Comparison of ENCODE assay signal across 19 cellular contexts in genomic region chr9:129359871-129360536, GRCh38.
DNase-seq lines count a peak whose midpoint lies in the region; ATAC-seq and TF ChIP-seq lines count a peak whose summit lies in the region.
"Had no signal": no experiment of that assay in that cellular context is flagged by ENCODE, and none has a peak within 500 bp of the region (broad histone marks: within the 10 kb centered on the region; RNA-seq: fewer than 3 reads in every experiment).

No MANE protein-coding gene starts in this region.

- no peak overlapping the region for H3K27ac Mint-ChIP-seq in activated naive CD4-positive, alpha-beta T cell treated with anti-CD3 and anti-CD28 coated beads for 36 hours

- no TSS peak for BruUV-seq in Panc1 (replicated peaks; lab: Mats Ljungman, UMichigan)

- H3K4me3 ChIP-seq in H7 (ENCODE audit: insufficient read depth, low read depth, low read length), result no peak overlapping the region
- no peak overlapping the region for H3K4me3 ChIP-seq in Panc1 (ENCODE audit: low read depth in 2 of 2, low read length in 2 of 2)
- no peak overlapping the region for H3K4me3 ChIP-seq in mesenchymal stem cell (ENCODE audit: insufficient read depth in 1 of 2, low read depth in 1 of 2, low read length in 2 of 2)
- H3K4me3 ChIP-seq in uterus, result no peak overlapping the region
- H3K4me3 ChIP-seq: K562 had no signal

- no peak overlapping the region for H2BK5ac ChIP-seq in mesenchymal stem cell (ENCODE audit: low read depth, low read length, poor library complexity, severe bottlenecking)

- 0 out of 2 replicates have a peak overlapping the region, but pooled peaks have one; percentile 34 for H3K27ac ChIP-seq in Panc1 (ENCODE audit: low read length)
- no peak overlapping the region for H3K27ac ChIP-seq in mesenchymal stem cell (ENCODE audit: low read length, poor library complexity, severe bottlenecking)
- no peak overlapping the region for H3K27ac ChIP-seq in uterus
- H3K27ac ChIP-seq: RWPE1 had no signal

- no peaks in the 10 kb centered on the region for H3K79me1 ChIP-seq in mesenchymal stem cell (replicated peaks; ENCODE audit: low read length, poor library complexity, severe bottlenecking)

- peak overlapping the region in 1 of 2 experiments; percentile 11 for H3K18ac ChIP-seq in mesenchymal stem cell (ENCODE audit: low read depth in 1 of 2, low read length in 2 of 2)

- POLR2A ChIA-PET in Panc1 (lab: Charles Lee), result no interaction called here

- no peak overlapping the region for H3K4me3 Mint-ChIP-seq in activated naive CD4-positive, alpha-beta T cell treated with anti-CD3 and anti-CD28 coated beads for 36 hours
- H3K4me3 Mint-ChIP-seq: CD8-positive, alpha-beta memory T cell had no signal

- no peak overlapping the region for H3K23ac ChIP-seq in mesenchymal stem cell (ENCODE audit: low read length in 2 of 2)

- TF ChIP-seq CTCF in Panc1 (IDR thresholded peaks at IDR 0.05) (no peak), uterus (IDR thresholded peaks at IDR 0.05) (no peak)

- H3K14ac ChIP-seq in mesenchymal stem cell (ENCODE audit: low read length in 2 of 2), result no peak overlapping the region

- peak overlapping the region in 1 of 2 experiments; percentile 5 for H3K4ac ChIP-seq in mesenchymal stem cell (ENCODE audit: low read depth in 1 of 2, low read length in 2 of 2)

- H4K8ac ChIP-seq in mesenchymal stem cell (ENCODE audit: low read length), result no peak overlapping the region

- no peak overlapping the region for H2BK15ac ChIP-seq in mesenchymal stem cell (ENCODE audit: low read depth, poor library complexity, severe bottlenecking)

- no peak for TF ChIP-seq POLR2A in uterus (IDR thresholded peaks at IDR 0.05)

- in situ Hi-C loops in Panc1 (cut with HindIII; ENCODE audit: low pct_unique_long_range_greater_than_20kb, low sequenced_read_pairs), result no loop called here

- peak; percentile 5 for DNase-seq in NCI-H510A treated with DMSO at 0.1 percent for 48 hours (lab: John Stamatoyannopoulos, UW)
- no peak for DNase-seq in NCI-H510A (lab: John Stamatoyannopoulos, UW)
- DNase-seq in H7, result peak; percentile 60
- no peak for DNase-seq in Panc1 (ENCODE audit: low read depth, low spot score)
- DNase-seq in mesenchymal stem cell, result no peak
- no peak for DNase-seq in uterus
- no peak for DNase-seq in activated naive CD4-positive, alpha-beta T cell treated with anti-CD3 and anti-CD28 coated beads for 36 hours
- DNase-seq: ACHN; C1 segment of cervical spinal cord; CD8-positive, alpha-beta memory T cell; DND-41; NCI-H1105 treated with DMSO at 0.1 percent for 48 hours; NCI-H187; PC-3; SW 1271; T-helper 2 cell had no signal

- CTCF ChIA-PET in Panc1 (lab: Charles Lee), result interaction anchor here (0.6 kb wide), 1 partner anchor 135 kb away, joined by 5 read pairs; no protein-coding TSS in a partner anchor
- CTCF ChIA-PET in activated naive CD4-positive, alpha-beta T cell treated with anti-CD3 and anti-CD28 coated beads for 36 hours (lab: Charles Lee), result interaction anchor here (0.7 to 1.1 kb wide), 2 partner anchors 13 to 15 kb away, joined by 3 to 4 read pairs; no protein-coding TSS in a partner anchor

- H3K27me3 ChIP-seq in H7 (ENCODE audit: control insufficient read depth, insufficient read depth, low read length) (no peaks in the 10 kb centered on the region), Panc1 (ENCODE audit: control insufficient read depth, insufficient read depth, low read length) (no peaks in the 10 kb centered on the region), mesenchymal stem cell (ENCODE audit: control insufficient read depth in 1 of 2, insufficient read depth in 1 of 2, low read length in 2 of 2) (no peaks in the 10 kb centered on the region), uterus (no peaks in the 10 kb centered on the region)

- H3K27me3 Mint-ChIP-seq in activated naive CD4-positive, alpha-beta T cell treated with anti-CD3 and anti-CD28 coated beads for 36 hours (ENCODE audit: low read depth), result no peaks in the 10 kb centered on the region

- no peak overlapping the region for H2BK120ac ChIP-seq in mesenchymal stem cell (ENCODE audit: low read depth, low read length)

- H4K91ac ChIP-seq in mesenchymal stem cell (ENCODE audit: low read length), result peak overlapping the region; percentile 34

- H3K4me1 ChIP-seq in Panc1 (ENCODE audit: control insufficient read depth, insufficient read depth, low read length) (peaks cover 10% of the 10 kb centered on the region), mesenchymal stem cell (ENCODE audit: control insufficient read depth, insufficient read depth, low read depth, low read length) (peaks cover 17% of the 10 kb centered on the region), uterus (no peaks in the 10 kb centered on the region)

- ATAC-seq in Panc1 (no peak), GM18517 (IDR thresholded peaks at IDR 0.05; ENCODE audit: unreplicated experiment) (no peak)
- ATAC-seq: K562, PC-3 had no signal

- no peaks in the 10 kb centered on the region for H3K36me3 Mint-ChIP-seq in activated naive CD4-positive, alpha-beta T cell treated with anti-CD3 and anti-CD28 coated beads for 36 hours (ENCODE audit: low read depth)

- no peak overlapping the region for H2AK5ac ChIP-seq in mesenchymal stem cell (ENCODE audit: low read length, severe bottlenecking)

- H2AFZ ChIP-seq in mesenchymal stem cell (ENCODE audit: low read depth, low read length), result no peak overlapping the region

- no peak overlapping the region for H3K9ac ChIP-seq in mesenchymal stem cell (ENCODE audit: low read length)

- H3K36me3 ChIP-seq in H7 (replicated peaks; ENCODE audit: control insufficient read depth, insufficient read depth, low read length) (no peaks in the 10 kb centered on the region), Panc1 (ENCODE audit: control insufficient read depth, insufficient read depth, low read length) (no peaks in the 10 kb centered on the region), mesenchymal stem cell (ENCODE audit: control insufficient read depth in 1 of 2, insufficient read depth in 2 of 2, low read depth in 1 of 2, low read length in 2 of 2) (no peaks in the 10 kb centered on the region), uterus (no peaks in the 10 kb centered on the region)

- no peaks in the 10 kb centered on the region for H3K4me1 Mint-ChIP-seq in activated naive CD4-positive, alpha-beta T cell treated with anti-CD3 and anti-CD28 coated beads for 36 hours (ENCODE audit: low read depth)
- H3K4me1 Mint-ChIP-seq: CD8-positive, alpha-beta memory T cell had no signal

- H3K9me3 ChIP-seq in Panc1 (ENCODE audit: control insufficient read depth, insufficient read depth, low read depth, low read length) (0 out of 2 replicates have a peak, but pooled peaks cover 4% of the 10 kb centered on the region), mesenchymal stem cell (ENCODE audit: control insufficient read depth, low read length) (peaks cover 14% of the 10 kb centered on the region), uterus (no peaks in the 10 kb centered on the region)

- H3K9me3 Mint-ChIP-seq in activated naive CD4-positive, alpha-beta T cell treated with anti-CD3 and anti-CD28 coated beads for 36 hours, result peaks cover 7% of the 10 kb centered on the region

- no peak overlapping the region for H3K4me2 ChIP-seq in mesenchymal stem cell (ENCODE audit: low read length, poor library complexity, severe bottlenecking)

- H2BK12ac ChIP-seq in mesenchymal stem cell (ENCODE audit: low read length in 2 of 2), result no peak overlapping the region

- intact Hi-C loops in Panc1 (cut with micrococcal nuclease; ENCODE audit: unreplicated experiment), result no loop called here
- intact Hi-C loops in uterus (cut with DNase I; ENCODE audit: low total_unique reads), result no loop called here
- intact Hi-C loops in activated naive CD4-positive, alpha-beta T cell treated with anti-CD3 and anti-CD28 coated beads for 36 hours (cut with micrococcal nuclease), result no loop called here

- WGBS in mesenchymal stem cell, result 83% methylated on average over 8 of the region's 12 CpGs

Comparison
In these comparisons a context has a peak if more than half of its experiments do, and no peak if none do; other contexts are left out.
1. DNase-seq: peak in NCI-H510A treated with DMSO at 0.1 percent for 48 hours (single experiment) and H7 (single experiment); none in NCI-H510A (single experiment), Panc1 (single experiment), mesenchymal stem cell (single experiment), uterus (0 of 2) and activated naive CD4-positive, alpha-beta T cell treated with anti-CD3 and anti-CD28 coated beads for 36 hours (single experiment).